10 cellular contexts compared by ENCODE assay signal in the genomic region with DNA sequence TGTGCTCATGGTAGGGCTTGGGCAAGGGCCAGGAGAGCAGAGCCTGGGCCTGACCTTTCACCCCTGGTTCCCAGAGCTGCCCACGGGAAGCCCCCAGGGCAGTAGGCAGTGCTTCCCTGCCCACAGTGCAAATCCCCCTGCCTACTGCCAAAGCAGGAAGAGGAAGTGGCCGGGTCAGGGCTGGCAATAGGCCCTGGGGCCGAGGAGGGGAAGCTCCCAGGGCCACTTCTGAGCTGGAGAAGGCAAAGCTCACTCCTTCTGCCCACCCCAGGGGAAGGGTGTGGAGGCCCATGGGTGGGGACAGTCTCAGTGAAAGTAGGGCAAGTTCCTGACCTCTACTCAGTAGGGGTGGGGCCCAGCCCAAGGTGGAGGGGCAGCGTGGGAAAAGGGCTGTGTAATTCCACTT. TPM values are rescaled to one million over a fixed set of nuclear protein-coding genes. Genes with fewer than 3 reads are reported as not detected.
DNase-seq lines count a peak whose midpoint lies in the region; ATAC-seq and TF ChIP-seq lines count a peak whose summit lies in the region.
"Had no signal": no experiment of that assay in that cellular context is flagged by ENCODE, and none has a peak within 500 bp of the region (broad histone marks: within the 10 kb centered on the region; RNA-seq: fewer than 3 reads in every experiment).

No MANE protein-coding gene starts in this region.

- no peak overlapping the region for H3K4me3 Mint-ChIP-seq in activated T-cell treated with anti-CD3 and anti-CD28 coated beads, Interleukin-2, amount 50 U/mL, for 24 hours
- no peak overlapping the region for H3K4me3 Mint-ChIP-seq in chondrocyte (ENCODE audit: unreplicated experiment)

- H3K4me1 Mint-ChIP-seq in activated T-cell treated with anti-CD3 and anti-CD28 coated beads, Interleukin-2, amount 50 U/mL, for 24 hours (ENCODE audit: low read depth), result peaks cover 39% of the 10 kb centered on the region
- H3K4me1 Mint-ChIP-seq in chondrocyte (ENCODE audit: low read depth), result peaks cover 16% of the 10 kb centered on the region

- no peak overlapping the region for H3K27ac Mint-ChIP-seq in activated T-cell treated with anti-CD3 and anti-CD28 coated beads, Interleukin-2, amount 50 U/mL, for 24 hours
- H3K27ac Mint-ChIP-seq in chondrocyte (ENCODE audit: unreplicated experiment), result no peak overlapping the region

- H3K36me3 Mint-ChIP-seq in activated T-cell treated with anti-CD3 and anti-CD28 coated beads, Interleukin-2, amount 50 U/mL, for 24 hours (ENCODE audit: low read depth), result no peaks in the 10 kb centered on the region
- peaks cover 2% of the 10 kb centered on the region for H3K36me3 Mint-ChIP-seq in chondrocyte (ENCODE audit: low read depth)

- H3K4me1 ChIP-seq in muscle layer of duodenum (ENCODE audit: control insufficient read depth in 1 of 2, insufficient read depth in 2 of 2, low read length in 2 of 2) (peaks cover 21 to 25% of the 10 kb centered on the region in 2 donors), uterus (peaks cover 15 to 20% of the 10 kb centered on the region in 2 donors)

- no peaks in the 10 kb centered on the region for H3K27me3 ChIP-seq in muscle layer of duodenum (ENCODE audit: low read depth, low read length)
- no peaks in the 10 kb centered on the region for H3K27me3 ChIP-seq in uterus
- H3K27me3 ChIP-seq: cardiac muscle cell had no signal

- peak in 1 of 2 donors; percentile 2 for TF ChIP-seq POLR2A in uterus (IDR thresholded peaks at IDR 0.05)

- intact Hi-C loops in uterus (cut with DNase I; ENCODE audit: low total_unique reads), result no loop called here

- no peaks in the 10 kb centered on the region for H3K9me3 ChIP-seq in muscle layer of duodenum (ENCODE audit: control insufficient read depth in 1 of 2, low read length in 2 of 2)
- H3K9me3 ChIP-seq in uterus, result no peaks in the 10 kb centered on the region

- peak; percentile 22 for DNase-seq in activated T-cell treated with anti-CD3 and anti-CD28 coated beads, Interleukin-2, amount 50 U/mL, for 1 hour
- no peak for DNase-seq in activated T-cell treated with anti-CD3 and anti-CD28 coated beads, Interleukin-2, amount 50 U/mL, for 24 hours
- DNase-seq in coronary artery (ENCODE audit: low spot score) (no peak), uterus (peak in 1 of 2 donors; percentile 36), chondrocyte (ENCODE audit: low spot score) (no peak), DMS114 treated with DMSO at 0.1 percent for 48 hours (lab: John Stamatoyannopoulos, UW; ENCODE audit: unreplicated experiment) (no peak)

- H3K27ac ChIP-seq in coronary artery, result peak overlapping the region; percentile 92 to 99
- peak overlapping the region; percentile 18 for H3K27ac ChIP-seq in muscle layer of duodenum (ENCODE audit: low read length)
- H3K27ac ChIP-seq in uterus, result peak overlapping the region; percentile 95 to 99
- H3K27ac ChIP-seq: cardiac muscle cell had no signal

- TF ChIP-seq CTCF in coronary artery (IDR thresholded peaks at IDR 0.05), result no peak
- no peak for TF ChIP-seq CTCF in uterus (IDR thresholded peaks at IDR 0.05)
- TF ChIP-seq CTCF in chondrocyte (IDR thresholded peaks at IDR 0.05), result no peak

- H3K27me3 Mint-ChIP-seq in activated T-cell treated with anti-CD3 and anti-CD28 coated beads, Interleukin-2, amount 50 U/mL, for 24 hours, result no peaks in the 10 kb centered on the region
- no peaks in the 10 kb centered on the region for H3K27me3 Mint-ChIP-seq in chondrocyte (ENCODE audit: low read depth)

- H3K36me3 ChIP-seq in muscle layer of duodenum (ENCODE audit: control insufficient read depth in 1 of 2, insufficient read depth in 2 of 2, low read length in 2 of 2), result peaks cover 0 to 7% of the 10 kb centered on the region in 2 donors
- H3K36me3 ChIP-seq in uterus, result no peaks in the 10 kb centered on the region
- H3K36me3 ChIP-seq: cardiac muscle cell had no signal

- no peak for ATAC-seq in activated CD4-positive, CD25-positive, alpha-beta regulatory T cell treated with anti-CD3 and anti-CD28 coated beads, Interleukin-2, amount 50 U/mL, for 24 hours

- H3K9me3 Mint-ChIP-seq in activated T-cell treated with anti-CD3 and anti-CD28 coated beads, Interleukin-2, amount 50 U/mL, for 24 hours, result no peaks in the 10 kb centered on the region
- H3K9me3 Mint-ChIP-seq in chondrocyte (ENCODE audit: low read depth), result no peaks in the 10 kb centered on the region

- H3K4me3 ChIP-seq in coronary artery (peak overlapping the region; percentile 53), muscle layer of duodenum (ENCODE audit: low read depth in 1 of 2, low read length in 2 of 2) (no peak overlapping the region), uterus (no peak overlapping the region)
- H3K4me3 ChIP-seq: cardiac muscle cell had no signal

RNA-seq across cellular contexts. Expression of a gene that starts 5.4 kb away (rescaled TPM):
- total RNA-seq in uterus (100 to 1,000 TPM in 3 of 4 donors, 10 to 100 TPM in 1; 31.7 to 297 (median 135) TPM), chondrocyte (5.7 to 7.6 TPM (median 7.3 TPM) in 3 replicates)

RNA-seq across cellular contexts. Expression of a gene that starts 24.0 kb away (rescaled TPM):
- total RNA-seq in uterus (10 to 100 TPM; 28.3 to 42.1 (median 37.2) TPM), chondrocyte (48.0 to 55.1 TPM (median 50.5 TPM) in 3 replicates)

RNA-seq across cellular contexts. Expression of a gene that starts 33.7 kb away (rescaled TPM):
- not detected for total RNA-seq in uterus
- total RNA-seq in chondrocyte, result not detected in 3 replicates
- total RNA-seq: cardiac muscle cell, LHCN-M2 had no signal

RNA-seq across cellular contexts. Expression of a gene that starts 39.1 kb away (rescaled TPM):
- total RNA-seq in uterus, result 100 to 1,000 TPM in 1 of 4 donors, 10 to 100 TPM in 2, 1 to 10 TPM in 1; 6.4 to 153 (median 42.1) TPM
- total RNA-seq in chondrocyte, result 11.1 to 15.7 TPM (median 13.7 TPM) in 3 replicates

Comparison
In these comparisons a context has a peak if more than half of its experiments do, and no peak if none do; other contexts are left out.
1. H3K27ac ChIP-seq: peak in every context shown above with its lines; median percentile 97 in uterus; 96 in coronary artery; 18 in muscle layer of duodenum.